In the genomic region with DNA sequence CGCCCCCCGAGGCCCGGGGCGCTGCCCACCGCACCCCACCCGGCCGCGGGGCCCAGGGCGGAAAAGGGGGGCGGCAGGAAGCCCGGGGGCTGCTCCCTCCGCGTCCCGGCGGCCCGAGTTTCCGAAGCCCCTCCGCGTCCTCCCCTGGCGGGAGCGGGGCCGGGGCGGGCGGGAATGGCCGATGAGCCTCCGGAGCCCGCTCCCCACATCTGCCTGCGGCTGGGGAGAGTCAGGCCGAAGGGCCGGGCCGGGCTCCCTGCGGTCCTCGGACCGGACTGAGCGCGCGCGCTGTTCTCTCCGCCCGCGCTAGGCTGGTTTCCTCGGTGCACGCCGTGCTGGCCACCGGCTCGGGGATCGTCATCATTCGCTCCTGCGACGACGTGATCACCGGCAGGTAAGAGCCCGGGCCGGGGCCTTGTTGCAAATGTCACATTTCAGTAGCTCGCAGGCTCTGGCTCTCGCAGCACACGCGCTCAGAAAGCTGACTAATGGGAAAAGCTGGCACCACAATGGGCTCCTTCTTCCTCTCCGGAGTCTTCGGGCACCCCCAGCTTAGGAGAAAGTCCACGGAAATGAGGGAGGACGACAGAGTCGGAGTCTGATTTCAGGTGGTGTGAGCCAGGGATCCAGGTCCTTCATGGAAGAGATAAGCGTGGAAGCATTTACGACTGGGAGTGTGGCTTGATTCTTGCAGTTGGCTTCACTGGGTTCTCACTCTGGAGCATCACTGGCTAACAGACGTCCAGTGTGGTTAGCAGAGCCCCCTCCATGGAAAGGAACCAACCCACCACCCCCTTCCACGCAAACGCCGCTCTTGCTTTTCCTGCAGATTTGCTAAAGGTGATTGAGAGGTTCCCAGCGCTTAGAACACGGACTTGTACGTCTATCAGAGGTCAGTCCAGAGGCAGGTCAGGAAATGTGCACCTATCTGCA, we compare ENCODE assay signal across 8 cellular contexts. TPM values are rescaled to one million over a fixed set of nuclear protein-coding genes. Genes with fewer than 3 reads are reported as not detected.
DNase-seq lines count a peak whose midpoint lies in the region; ATAC-seq and TF ChIP-seq lines count a peak whose summit lies in the region.

No MANE protein-coding gene starts in this region.

- H3K27ac ChIP-seq in HUES48 (ENCODE audit: low read depth, low read length), result peak overlapping the region; percentile 66

- ATAC-seq in mucosa of descending colon (peak; percentile 71), HG03039 (IDR thresholded peaks at IDR 0.05; ENCODE audit: unreplicated experiment) (no peak)

- peak overlapping the region; percentile 90 for H3K4me3 Mint-ChIP-seq in endothelial cell (ENCODE audit: unreplicated experiment)

- TF ChIP-seq CTCF in endothelial cell (IDR thresholded peaks at IDR 0.05; ENCODE audit: unreplicated experiment), result no peak
- no peak for TF ChIP-seq CTCF in mucosa of descending colon (IDR thresholded peaks at IDR 0.05)

- intact Hi-C loops in mucosa of descending colon (cut with DNase I, micrococcal nuclease), result no loop called here

- DNase-seq in AG08396 (ENCODE audit: low spot score) (peak; percentile 56), GM19238 (ENCODE audit: insufficient read length, low spot score) (peak; percentile 30), endothelial cell (ENCODE audit: low spot score) (no peak), mucosa of descending colon (peak; percentile 48 to 66 (median 61)), superior temporal gyrus (ENCODE audit: extremely low spot score) (peak; percentile 33)
- peak; percentile 37 to 43 for DNase-seq in activated CD4-positive, alpha-beta T cell treated with anti-CD3 and anti-CD28 coated beads for 4 hours

- H3K27ac Mint-ChIP-seq in endothelial cell (ENCODE audit: unreplicated experiment), result peak overlapping the region; percentile 68

- H3K36me3 ChIP-seq in HUES48 (ENCODE audit: control insufficient read depth, insufficient read depth, low read length), result peaks cover 37% of the 10 kb centered on the region
- no peaks in the 10 kb centered on the region for H3K36me3 ChIP-seq in mucosa of descending colon (ENCODE audit: low read depth)

- no peaks in the 10 kb centered on the region for H3K9me3 Mint-ChIP-seq in endothelial cell (ENCODE audit: unreplicated experiment)

- H3K27me3 Mint-ChIP-seq in endothelial cell (ENCODE audit: unreplicated experiment), result peaks cover 7% of the 10 kb centered on the region

- H3K9me3 ChIP-seq in HUES48 (ENCODE audit: control insufficient read depth, insufficient read depth, low read length) (no peaks in the 10 kb centered on the region), mucosa of descending colon (no peaks in the 10 kb centered on the region)

- no peaks in the 10 kb centered on the region; the same call in 1 of the 2 replicates for H3K4me1 ChIP-seq in HUES48 (ENCODE audit: control insufficient read depth, insufficient read depth, low read length)
- peaks cover 6% of the 10 kb centered on the region for H3K4me1 ChIP-seq in mucosa of descending colon (ENCODE audit: low read depth)

- H3K9ac ChIP-seq in HUES48 (ENCODE audit: low read depth, low read length), result peak overlapping the region; percentile 78

- H3K27me3 ChIP-seq in HUES48 (ENCODE audit: control insufficient read depth, insufficient read depth, low read length), result no peaks in the 10 kb centered on the region

- H3K4me1 Mint-ChIP-seq in endothelial cell (ENCODE audit: unreplicated experiment), result peaks cover 15% of the 10 kb centered on the region

- peaks cover 4% of the 10 kb centered on the region for H3K36me3 Mint-ChIP-seq in endothelial cell (ENCODE audit: low read depth, unreplicated experiment)

- H3K4me3 ChIP-seq in HUES48 (ENCODE audit: low read depth, low read length) (peak overlapping the region; percentile 74), mucosa of descending colon (peak overlapping the region; percentile 23)

RNA-seq across cellular contexts. Expression of gene TLCD3A, which starts 0.7 kb away (rescaled TPM):
- total RNA-seq in endothelial cell (ENCODE audit: unreplicated experiment) (24.6 TPM), mucosa of descending colon (10 to 100 TPM in 1 of 3 donors, 1 to 10 TPM in 2; 4.9 to 14.8 (median 6.0) TPM)

RNA-seq across cellular contexts. Expression of gene VPS53, which starts 18.4 kb away (rescaled TPM):
- total RNA-seq in endothelial cell (ENCODE audit: unreplicated experiment) (60.0 TPM), mucosa of descending colon (10 to 100 TPM; 66.8 to 76.8 (median 71.7) TPM)

RNA-seq across cellular contexts. Expression of gene GEMIN4, which starts 19.0 kb away (rescaled TPM):
- total RNA-seq in endothelial cell (ENCODE audit: unreplicated experiment), result 17.7 TPM
- total RNA-seq in mucosa of descending colon, result 10 to 100 TPM; 15.5 to 20.3 (median 16.4) TPM

RNA-seq across cellular contexts. Expression of gene GLOD4, which starts 49.0 kb away (rescaled TPM):
- 93.9 TPM for total RNA-seq in endothelial cell (ENCODE audit: unreplicated experiment)
- total RNA-seq in mucosa of descending colon, result 10 to 100 TPM; 64.3 to 97.6 (median 88.5) TPM

RNA-seq across cellular contexts. Expression of gene MRM3, which starts 49.1 kb away (rescaled TPM):
- total RNA-seq in endothelial cell (ENCODE audit: unreplicated experiment), result 15.9 TPM
- total RNA-seq in mucosa of descending colon, result 10 to 100 TPM; 12.2 to 14.8 (median 12.4) TPM
